Comparison of ENCODE assay signal across 8 cellular contexts in the genomic region with DNA sequence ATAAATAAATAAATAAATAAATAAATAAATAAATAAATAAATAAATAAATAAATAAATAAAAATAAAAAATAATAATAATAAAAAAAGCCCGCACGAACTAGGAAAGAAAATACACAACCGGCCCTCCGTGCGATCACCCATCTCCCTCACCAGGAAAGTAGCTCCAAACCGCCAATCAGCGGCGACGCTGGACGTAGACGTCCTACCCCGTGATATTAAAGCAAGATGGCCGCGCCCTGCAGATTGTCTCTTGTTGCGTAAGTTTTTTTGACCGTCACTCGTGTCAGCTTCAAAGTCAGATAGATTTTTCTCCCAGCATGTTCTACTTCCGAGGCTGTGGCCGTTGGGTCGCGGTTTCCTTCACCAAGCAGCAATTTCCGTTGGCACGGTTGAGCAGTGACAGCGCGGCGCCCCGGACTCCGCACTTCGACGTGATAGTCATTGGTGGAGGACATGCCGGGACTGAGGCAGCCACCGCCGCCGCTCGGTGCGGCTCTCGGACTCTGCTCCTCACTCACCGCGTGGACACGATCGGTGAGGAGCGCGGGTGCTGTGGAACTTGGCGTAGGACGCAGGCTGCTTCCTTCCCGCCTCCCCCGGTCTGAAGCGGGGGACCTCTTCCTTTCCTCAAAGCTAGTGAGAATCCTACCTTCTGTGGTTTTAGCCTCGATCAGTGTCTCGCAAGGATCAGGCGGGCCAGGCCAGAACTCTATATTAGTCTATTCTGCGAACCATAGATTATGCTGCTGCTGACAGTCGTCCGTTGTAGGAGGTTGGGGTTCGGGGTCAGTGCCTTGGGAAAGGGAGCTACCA. TPM values are rescaled to one million over a fixed set of nuclear protein-coding genes. Genes with fewer than 3 reads are reported as not detected.
A peak's percentile ranks its signal among the peaks of the same experiment; 100 is the strongest.
DNase-seq lines count a peak whose midpoint lies in the region; TF ChIP-seq lines count a peak whose summit lies in the region.

A gene with protein sequence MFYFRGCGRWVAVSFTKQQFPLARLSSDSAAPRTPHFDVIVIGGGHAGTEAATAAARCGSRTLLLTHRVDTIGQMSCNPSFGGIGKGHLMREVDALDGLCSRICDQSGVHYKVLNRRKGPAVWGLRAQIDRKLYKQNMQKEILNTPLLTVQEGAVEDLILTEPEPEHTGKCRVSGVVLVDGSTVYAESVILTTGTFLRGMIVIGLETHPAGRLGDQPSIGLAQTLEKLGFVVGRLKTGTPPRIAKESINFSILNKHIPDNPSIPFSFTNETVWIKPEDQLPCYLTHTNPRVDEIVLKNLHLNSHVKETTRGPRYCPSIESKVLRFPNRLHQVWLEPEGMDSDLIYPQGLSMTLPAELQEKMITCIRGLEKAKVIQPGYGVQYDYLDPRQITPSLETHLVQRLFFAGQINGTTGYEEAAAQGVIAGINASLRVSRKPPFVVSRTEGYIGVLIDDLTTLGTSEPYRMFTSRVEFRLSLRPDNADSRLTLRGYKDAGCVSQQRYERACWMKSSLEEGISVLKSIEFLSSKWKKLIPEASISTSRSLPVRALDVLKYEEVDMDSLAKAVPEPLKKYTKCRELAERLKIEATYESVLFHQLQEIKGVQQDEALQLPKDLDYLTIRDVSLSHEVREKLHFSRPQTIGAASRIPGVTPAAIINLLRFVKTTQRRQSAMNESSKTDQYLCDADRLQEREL (plus strand): TSS at position 201 of the 814 bp plus-strand sequence. CDS start 118 bp downstream, at position 319.

- peak within 1 kb of the TSS; percentile 97 to 100 for H3K9ac ChIP-seq in stomach smooth muscle (ENCODE audit: low read length in 2 of 2)

- H3K9me3 ChIP-seq in stomach smooth muscle (ENCODE audit: control insufficient read depth in 2 of 2, low read length in 2 of 2) = no peaks in the 10 kb centered on the region

- H3K27ac ChIP-seq in stomach smooth muscle (ENCODE audit: low read length) = peak within 1 kb of the TSS; percentile 95

- H3K4me1 Mint-ChIP-seq in neural crest cell = peaks cover 26% of the 10 kb centered on the region

- peak within 1 kb of the TSS; percentile 93 for H3K4me3 Mint-ChIP-seq in neural crest cell

- peaks cover 3% of the 10 kb centered on the region for H3K36me3 ChIP-seq in H7 (replicated peaks; ENCODE audit: control insufficient read depth, insufficient read depth, low read length)
- H3K36me3 ChIP-seq in stomach smooth muscle (ENCODE audit: control insufficient read depth in 2 of 2, insufficient read depth in 2 of 2, low read length in 2 of 2) = peaks cover 4 to 9% of the 10 kb centered on the region in 2 donors

- no peak for TF ChIP-seq CTCF in neural crest cell (conservative IDR thresholded peaks at IDR 0.05)

- H3K9me3 Mint-ChIP-seq in neural crest cell = no peaks in the 10 kb centered on the region

- no peaks in the 10 kb centered on the region for H3K27me3 Mint-ChIP-seq in neural crest cell (ENCODE audit: low read depth)

- H3K27ac Mint-ChIP-seq in neural crest cell (ENCODE audit: unreplicated experiment) = peak within 1 kb of the TSS; percentile 98

- DNase-seq in ELR (ENCODE audit: low read depth) = peak; percentile 95
- peak; percentile 86 for DNase-seq in H7
- DNase-seq in M059J (ENCODE audit: low read depth) = peak; percentile 95
- peak; percentile 64 for DNase-seq in SIG-M5 (lab: John Stamatoyannopoulos, UW)
- DNase-seq in activated gamma-delta T cell (lab: John Stamatoyannopoulos, UW) = peak; percentile 69
- DNase-seq in fibroblast of the conjunctiva (ENCODE audit: low read depth) = peak; percentile 86
- peak; percentile 71 for DNase-seq in neural crest cell (ENCODE audit: low read depth, low spot score)

- H3K4me3 ChIP-seq in H7 (ENCODE audit: insufficient read depth, low read depth, low read length) (peak within 1 kb of the TSS; percentile 94), stomach smooth muscle (ENCODE audit: low read length in 2 of 2) (peak within 1 kb of the TSS; percentile 99 to 100)

- H3K27me3 ChIP-seq in H7 (ENCODE audit: control insufficient read depth, insufficient read depth, low read length) = no peaks in the 10 kb centered on the region
- H3K27me3 ChIP-seq in stomach smooth muscle (ENCODE audit: control insufficient read depth in 1 of 2, insufficient read depth in 2 of 2, low read length in 2 of 2) = no peaks in the 10 kb centered on the region

- peaks cover 14% of the 10 kb centered on the region for H3K4me1 ChIP-seq in stomach smooth muscle (ENCODE audit: control insufficient read depth, insufficient read depth, low read length)

- peaks cover 4% of the 10 kb centered on the region for H3K36me3 Mint-ChIP-seq in neural crest cell (ENCODE audit: low read depth)

RNA-seq across cellular contexts. Expression of the gene that starts here (rescaled TPM):
- total RNA-seq in H7 (2014; rRNA removed; shearing (Covaris generic)) = 50.9 and 58.9 TPM in 2 replicates
- 14.4 and 17.8 TPM in 2 replicates for total RNA-seq in M059J (2014; rRNA removed; shearing (Covaris generic))
- 26.5 and 27.5 TPM in 2 replicates for total RNA-seq in neural crest cell

Comparison
In these comparisons a context has a peak if more than half of its experiments do, and no peak if none do; other contexts are left out.
1. Peak in every context shown above with its lines: DNase-seq, H3K4me3 ChIP-seq and H3K27ac ChIP-seq.